Comparison of ENCODE assay signal across 26 cellular contexts in the genomic region with DNA sequence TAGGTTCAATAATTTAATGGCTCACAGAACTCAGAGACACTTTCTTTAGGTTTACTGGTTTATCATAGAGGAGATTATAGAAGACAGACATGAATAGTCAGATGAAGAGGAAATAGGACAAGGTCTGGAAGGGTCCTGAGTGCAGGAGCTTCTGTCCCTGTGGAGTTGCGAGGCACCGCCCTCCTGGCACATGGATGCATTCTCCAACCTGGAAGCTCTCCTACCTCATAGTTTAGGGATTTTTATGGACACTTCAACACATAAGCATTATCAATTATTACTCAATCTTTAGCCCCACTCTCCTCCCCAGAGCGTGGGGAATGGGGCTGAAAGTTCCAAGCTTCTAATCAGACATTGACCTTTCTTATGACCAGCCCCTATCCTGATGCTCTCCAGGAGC. TPM values are rescaled to one million over a fixed set of nuclear protein-coding genes. Genes with fewer than 3 reads are reported as not detected.
"Had no signal": no experiment of that assay in that cellular context is flagged by ENCODE, and none has a peak within 500 bp of the region (broad histone marks: within the 10 kb centered on the region; RNA-seq: fewer than 3 reads in every experiment).

No MANE protein-coding gene starts in this region.

- DNase-seq: cortex of kidney; effector CD8-positive, alpha-beta T cell; heart right ventricle; hypothalamus; islet precursor cell; lower lobe of right lung; mesendoderm; naive thymus-derived CD4-positive, alpha-beta T cell; nephron progenitor cell; stimulated activated CD4-positive, alpha-beta T cell treated with anti-CD3 and anti-CD28 coated beads, Interleukin-2, amount 100 ng/mL, for 24 hours; stimulated activated CD4-positive, alpha-beta T cell treated with anti-CD3 and anti-CD28 coated beads, Interleukin-4, amount 100 ng/mL, for 4 hours; stimulated activated naive B cell treated with anti-CD40 and anti-IgM and Interleukin-4, amounts not matched to agents 10 μg/mL and 1 μg/mL and 100 μg/mL, for 72 hours; stimulated activated naive CD8-positive, alpha-beta T cell treated with anti-CD3 and anti-CD28 coated beads, Interleukin-15, amount 100 ng/mL, for 72 hours; testis; transverse colon had no signal

- H3K36me3 Mint-ChIP-seq: naive thymus-derived CD4-positive, alpha-beta T cell; stimulated activated naive B cell treated with anti-CD40 and anti-IgM and Interleukin-4, amounts not matched to agents 10 μg/mL and 1 μg/mL and 100 μg/mL, for 72 hours had no signal

- H3K4me1 Mint-ChIP-seq: stimulated activated naive B cell treated with anti-CD40 and anti-IgM and Interleukin-4, amounts not matched to agents 10 μg/mL and 1 μg/mL and 100 μg/mL, for 72 hours had no signal

- H3K9ac ChIP-seq: parathyroid adenoma had no signal

- H3K4me3 Mint-ChIP-seq: naive thymus-derived CD4-positive, alpha-beta T cell; nephron progenitor cell; stimulated activated naive B cell treated with anti-CD40 and anti-IgM and Interleukin-4, amounts not matched to agents 10 μg/mL and 1 μg/mL and 100 μg/mL, for 72 hours; stimulated activated naive CD8-positive, alpha-beta T cell treated with anti-CD3 and anti-CD28 coated beads, Interleukin-15, amount 100 ng/mL, for 72 hours had no signal

- H3K27ac ChIP-seq: dorsolateral prefrontal cortex, heart right ventricle, left lung, lower lobe of right lung, parathyroid adenoma, prostate gland, right lobe of liver, testis, transverse colon had no signal

- H3K9me3 Mint-ChIP-seq: naive thymus-derived CD4-positive, alpha-beta T cell; nephron progenitor cell; stimulated activated naive B cell treated with anti-CD40 and anti-IgM and Interleukin-4, amounts not matched to agents 10 μg/mL and 1 μg/mL and 100 μg/mL, for 72 hours; stimulated activated naive CD8-positive, alpha-beta T cell treated with anti-CD3 and anti-CD28 coated beads, Interleukin-15, amount 100 ng/mL, for 72 hours had no signal

- H3K4me3 ChIP-seq: dorsolateral prefrontal cortex, heart right ventricle, left lung, lower lobe of right lung, prostate gland, right lobe of liver, testis, transverse colon had no signal

- H3K36me3 ChIP-seq: heart right ventricle, left lung, lower lobe of right lung, prostate gland, right lobe of liver, transverse colon had no signal

- H3K27ac Mint-ChIP-seq: naive thymus-derived CD4-positive, alpha-beta T cell; nephron progenitor cell; stimulated activated naive B cell treated with anti-CD40 and anti-IgM and Interleukin-4, amounts not matched to agents 10 μg/mL and 1 μg/mL and 100 μg/mL, for 72 hours; stimulated activated naive CD8-positive, alpha-beta T cell treated with anti-CD3 and anti-CD28 coated beads, Interleukin-15, amount 100 ng/mL, for 72 hours had no signal

- H3K27me3 ChIP-seq: right lobe of liver, testis, transverse colon had no signal

- H3K9me3 ChIP-seq: left lung, lower lobe of right lung, prostate gland, right lobe of liver, testis, transverse colon had no signal

- H3K4me1 ChIP-seq: right lobe of liver had no signal

RNA-seq across cellular contexts. Expression of a gene that starts 12.6 kb away (rescaled TPM):
- total RNA-seq: frontal cortex, mononuclear cell, skeletal muscle tissue had no signal
- polyA plus RNA-seq: naive thymus-derived CD4-positive, alpha-beta T cell had no signal

RNA-seq across cellular contexts. Expression of a gene that starts 28.6 kb away (rescaled TPM):
- total RNA-seq: frontal cortex, mononuclear cell, subcutaneous adipose tissue had no signal
- polyA plus RNA-seq: naive thymus-derived CD4-positive, alpha-beta T cell had no signal

RNA-seq across cellular contexts. Expression of a gene that starts 54.0 kb away (rescaled TPM):
- total RNA-seq: esophagus mucosa, right lobe of liver, urinary bladder had no signal
- polyA plus RNA-seq: naive thymus-derived CD4-positive, alpha-beta T cell had no signal
